17 cellular contexts compared by ENCODE assay signal in genomic region chr3:16837602-16838001, GRCh38. TPM values are rescaled to one million over a fixed set of nuclear protein-coding genes. Genes with fewer than 3 reads are reported as not detected.
DNase-seq lines count a peak whose midpoint lies in the region; ATAC-seq and TF ChIP-seq lines count a peak whose summit lies in the region.
"Had no signal": no experiment of that assay in that cellular context is flagged by ENCODE, and none has a peak within 500 bp of the region (broad histone marks: within the 10 kb centered on the region; RNA-seq: fewer than 3 reads in every experiment).

No MANE protein-coding gene starts in this region.

- H3K79me2 ChIP-seq in OCI-LY7 (ENCODE audit: insufficient read depth, low read depth, low read length), result no peaks in the 10 kb centered on the region

- peak overlapping the region; percentile 31 for H3K27ac Mint-ChIP-seq in activated CD8-positive, alpha-beta memory T cell treated with anti-CD3 and anti-CD28 coated beads, Interleukin-2, amount 10 ng/mL, durations not matched to agents 7 days and 5 days
- H3K27ac Mint-ChIP-seq: activated CD4-positive, alpha-beta memory T cell treated with anti-CD3 and anti-CD28 coated beads, Interleukin-2, amount 10 ng/mL, durations not matched to agents 7 days and 5 days had no signal

- peaks cover 45% of the 10 kb centered on the region for H3K4me1 Mint-ChIP-seq in activated CD8-positive, alpha-beta memory T cell treated with anti-CD3 and anti-CD28 coated beads, Interleukin-2, amount 10 ng/mL, durations not matched to agents 7 days and 5 days

- H3K27me3 Mint-ChIP-seq in activated CD8-positive, alpha-beta memory T cell treated with anti-CD3 and anti-CD28 coated beads, Interleukin-2, amount 10 ng/mL, durations not matched to agents 7 days and 5 days, result no peaks in the 10 kb centered on the region

- H3K9me3 Mint-ChIP-seq in activated CD8-positive, alpha-beta memory T cell treated with anti-CD3 and anti-CD28 coated beads, Interleukin-2, amount 10 ng/mL, durations not matched to agents 7 days and 5 days (ENCODE audit: low read depth), result no peaks in the 10 kb centered on the region
- H3K9me3 Mint-ChIP-seq: activated CD4-positive, alpha-beta memory T cell treated with anti-CD3 and anti-CD28 coated beads, Interleukin-2, amount 10 ng/mL, durations not matched to agents 7 days and 5 days; CD8-positive, alpha-beta memory T cell had no signal

- H3K27ac ChIP-seq in OCI-LY7 (ENCODE audit: low read depth, low read length, poor library complexity, severe bottlenecking) (no peak overlapping the region), psoas muscle (peak overlapping the region; percentile 87)

- no peaks in the 10 kb centered on the region for H3K36me3 ChIP-seq in OCI-LY7 (ENCODE audit: insufficient read depth, low read length)
- no peaks in the 10 kb centered on the region for H3K36me3 ChIP-seq in psoas muscle (ENCODE audit: insufficient read depth in 1 of 2, low read depth in 1 of 2)

- H3K36me3 Mint-ChIP-seq in activated CD8-positive, alpha-beta memory T cell treated with anti-CD3 and anti-CD28 coated beads, Interleukin-2, amount 10 ng/mL, durations not matched to agents 7 days and 5 days, result no peaks in the 10 kb centered on the region
- H3K36me3 Mint-ChIP-seq: CD8-positive, alpha-beta memory T cell had no signal

- no peak overlapping the region for H3K4me3 Mint-ChIP-seq in activated CD8-positive, alpha-beta memory T cell treated with anti-CD3 and anti-CD28 coated beads, Interleukin-2, amount 10 ng/mL, durations not matched to agents 7 days and 5 days
- H3K4me3 Mint-ChIP-seq: activated CD4-positive, alpha-beta memory T cell treated with anti-CD3 and anti-CD28 coated beads, Interleukin-2, amount 10 ng/mL, durations not matched to agents 7 days and 5 days had no signal

- peaks cover 48% of the 10 kb centered on the region for H3K4me1 ChIP-seq in OCI-LY7 (ENCODE audit: insufficient read depth, low read length, poor library complexity, severe bottlenecking)
- H3K4me1 ChIP-seq in psoas muscle, result peaks cover 21% of the 10 kb centered on the region

- 24 to 41% (median 33%) methylated on average over 7 of the region's 7 CpGs for WGBS in psoas muscle, 3 donors

- no peaks in the 10 kb centered on the region for H4K20me1 ChIP-seq in OCI-LY7 (ENCODE audit: insufficient read depth, low read length)

- H3K4me3 ChIP-seq in OCI-LY7 (ENCODE audit: low read depth, low read length, poor library complexity, severe bottlenecking) (no peak overlapping the region), psoas muscle (peak overlapping the region; percentile 55)
- H3K4me3 ChIP-seq: smooth muscle cell had no signal

- no peaks in the 10 kb centered on the region for H3K9me2 ChIP-seq in OCI-LY7 (ENCODE audit: insufficient read depth, low read length)

- H3K4me2 ChIP-seq in OCI-LY7 (ENCODE audit: low read length), result peak overlapping the region; percentile 36; the same call in 1 of the 2 replicates

- H3K9me3 ChIP-seq in OCI-LY7 (ENCODE audit: low read length) (no peaks in the 10 kb centered on the region), psoas muscle (no peaks in the 10 kb centered on the region)

- no TSS peak for BruUV-seq in OCI-LY7 (replicated peaks; lab: Mats Ljungman, UMichigan)

- ATAC-seq in activated CD8-positive, alpha-beta memory T cell treated with anti-CD3 and anti-CD28 coated beads, Interleukin-2, amount 10 ng/mL, durations not matched to agents 7 days and 5 days, result no peak
- ATAC-seq in left cardiac atrium (peak; percentile 65 to 68), psoas muscle (peak; percentile 88 to 95 (median 92)), HG03025 (IDR thresholded peaks at IDR 0.05; ENCODE audit: low FRiP score, unreplicated experiment) (no peak), GM18867 (IDR thresholded peaks at IDR 0.05; ENCODE audit: unreplicated experiment) (no peak)

- CTCF ChIA-PET in activated CD8-positive, alpha-beta memory T cell treated with anti-CD3 and anti-CD28 coated beads, Interleukin-2, amount 10 ng/mL, durations not matched to agents 7 days and 5 days (lab: Charles Lee), result interaction anchor here (0.8 to 2.7 kb wide), 4 partner anchors 10 to 396 kb away, joined by 3 to 13 read pairs (median 4); no protein-coding TSS in a partner anchor
- CTCF ChIA-PET in OCI-LY7 (lab: Charles Lee; ENCODE audit: unreplicated experiment), result interaction anchor here (1.3 kb wide), 1 partner anchor 10 kb away, joined by 3 read pairs; no protein-coding TSS in a partner anchor

- POLR2A ChIA-PET in OCI-LY7 (lab: Charles Lee), result interaction anchor here (0.6 to 2.8 kb wide), 12 partner anchors 9 to 357 kb away, joined by 3 to 17 read pairs (median 4); no protein-coding TSS in a partner anchor

- intact Hi-C loops in OCI-LY7 (cut with micrococcal nuclease; ENCODE audit: unreplicated experiment) (no loop called here), left cardiac atrium (cut with DNase I) (loop anchor here in 1 of 2 donors (5.0 to 10.0 kb wide), 2 partner anchors 45 to 107 kb away; partner anchors contain the start of gene PLCL2), psoas muscle (cut with DNase I) (loop anchor here (5.0 kb wide), 2 partner anchors 65 to 70 kb away; no protein-coding TSS in a partner anchor)

- no peak for DNase-seq in activated CD8-positive, alpha-beta memory T cell treated with anti-CD3 and anti-CD28 coated beads, Interleukin-2, amount 10 ng/mL, durations not matched to agents 7 days and 5 days
- DNase-seq in activated CD8-positive, alpha-beta memory T cell treated with anti-CD3 and anti-CD28 coated beads, Interleukin-2, amount 50 U/mL, for 48 hours, result no peak
- DNase-seq in OCI-LY7 (ENCODE audit: low spot score) (no peak), left cardiac atrium (peak; percentile 30), psoas muscle (peak; percentile 82 to 92), NCI-H82 treated with DMSO at 0.1 percent for 48 hours (lab: John Stamatoyannopoulos, UW; ENCODE audit: unreplicated experiment) (no peak)
- DNase-seq: ACHN; activated CD4-positive, alpha-beta memory T cell treated with anti-CD3 and anti-CD28 coated beads, Interleukin-2, amount 10 ng/mL, durations not matched to agents 7 days and 5 days; anterior cingulate cortex; CD8-positive, alpha-beta memory T cell; kidney glomerular epithelial cell; NCI-H2081 treated with DMSO at 0.1 percent for 48 hours; NCI-H526 treated with DMSO at 0.1 percent for 48 hours; stimulated activated CD4-positive, alpha-beta T cell treated with anti-CD3 and anti-CD28 coated beads, Interleukin-4, amount 100 ng/mL, for 4 hours had no signal

- TF ChIP-seq CTCF in OCI-LY7 (conservative IDR thresholded peaks at IDR 0.05; ENCODE audit: low read length) (no peak), psoas muscle (IDR thresholded peaks at IDR 0.05) (peak; percentile 37)

- H2AFZ ChIP-seq in OCI-LY7 (ENCODE audit: low read length), result peak overlapping the region; percentile 62; the same call in 1 of the 2 replicates

- H3K27me3 ChIP-seq in psoas muscle (ENCODE audit: insufficient read depth in 3 of 3, low read length in 2 of 3), result no peaks in the 10 kb centered on the region

RNA-seq across cellular contexts. Expression of gene PLCL2, which starts 47.2 kb away (rescaled TPM):
- total RNA-seq in activated CD8-positive, alpha-beta memory T cell treated with anti-CD3 and anti-CD28 coated beads, Interleukin-2, amount 10 ng/mL, durations not matched to agents 7 days and 5 days, result 10 to 100 TPM; 24.4 to 36.8 TPM
- 41.6 and 42.8 TPM in 2 replicates for total RNA-seq in OCI-LY7 (2014; rRNA removed; shearing (Covaris generic))
- 34.1 and 41.1 TPM in 2 replicates for total RNA-seq in OCI-LY7 (2022)
- total RNA-seq in left cardiac atrium, result 10 to 100 TPM; 29.3 to 38.6 TPM
- 10 to 100 TPM; 16.4 to 32.7 (median 23.5) TPM for total RNA-seq in psoas muscle
- polyA plus RNA-seq in psoas muscle, result 10 to 100 TPM in 2 of 3 donors, 1 to 10 TPM in 1; 4.2 to 23.2 (median 14.0) TPM

Comparison
In these comparisons a context has a peak if more than half of its experiments do, and no peak if none do; other contexts are left out.
1. ATAC-seq: peak in left cardiac atrium (2 of 2) and psoas muscle (4 of 4); none in activated CD8-positive, alpha-beta memory T cell treated with anti-CD3 and anti-CD28 coated beads, Interleukin-2, amount 10 ng/mL, durations not matched to agents 7 days and 5 days (single experiment), HG03025 (single experiment) and GM18867 (single experiment).
2. DNase-seq: peak in left cardiac atrium (single experiment) and psoas muscle (2 of 2); none in activated CD8-positive, alpha-beta memory T cell treated with anti-CD3 and anti-CD28 coated beads, Interleukin-2, amount 10 ng/mL, durations not matched to agents 7 days and 5 days (single experiment), activated CD8-positive, alpha-beta memory T cell treated with anti-CD3 and anti-CD28 coated beads, Interleukin-2, amount 50 U/mL, for 48 hours (single experiment), OCI-LY7 (single experiment) and NCI-H82 treated with DMSO at 0.1 percent for 48 hours (single experiment).